In the genomic region with DNA sequence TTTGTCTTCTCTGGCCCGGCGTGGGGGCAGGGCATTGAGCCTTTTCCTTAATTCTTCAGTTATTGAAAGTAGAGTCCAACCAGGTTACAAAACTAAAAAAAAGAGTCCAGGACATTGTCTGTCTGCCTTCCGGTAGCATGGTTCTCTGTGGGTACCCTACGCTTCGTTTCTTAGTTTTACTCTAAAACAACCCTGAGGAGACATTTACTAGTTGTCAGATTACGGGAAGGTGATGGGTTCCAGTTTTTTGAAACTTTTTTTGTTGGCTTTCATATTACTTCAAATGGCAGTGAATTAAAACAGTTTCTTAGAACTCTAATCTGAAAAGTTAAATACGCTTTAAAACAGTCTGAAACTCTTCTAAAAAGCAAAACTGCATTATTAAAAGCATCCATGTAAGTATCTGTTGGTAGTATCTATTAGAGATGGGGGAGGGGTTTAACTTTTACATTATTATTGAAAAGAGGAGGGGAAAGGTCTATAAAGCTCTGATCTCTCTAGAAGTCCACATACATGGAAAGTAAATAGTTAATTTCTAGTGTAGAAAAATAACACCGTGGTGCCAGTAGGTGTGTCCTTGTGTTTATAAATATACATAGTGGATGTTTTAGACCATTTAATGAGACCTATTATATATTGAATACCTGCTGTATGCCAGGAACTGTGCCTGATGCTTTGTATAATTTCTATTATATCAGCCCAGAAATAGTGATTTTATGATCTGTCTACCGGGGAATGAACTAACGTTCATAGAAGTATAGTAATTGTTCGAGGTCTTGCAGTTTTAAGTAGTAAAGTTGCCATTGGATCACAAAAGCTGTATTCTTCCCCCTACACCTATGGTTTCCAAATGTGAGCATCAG, we compare ENCODE assay signal across 8 cellular contexts.
A peak's percentile ranks its signal among the peaks of the same experiment; 100 is the strongest.
DNase-seq lines count a peak whose midpoint lies in the region; ATAC-seq and TF ChIP-seq lines count a peak whose summit lies in the region.

No MANE protein-coding gene starts in this region.

- H3K4me3 ChIP-seq in choroid plexus epithelial cell (ENCODE audit: low read depth, low read length), result peak overlapping the region; percentile 91

- TF ChIP-seq CTCF in choroid plexus epithelial cell (conservative IDR thresholded peaks at IDR 0.05; ENCODE audit: low read depth, low read length), result no peak

- ATAC-seq in HG02759 (IDR thresholded peaks at IDR 0.05; ENCODE audit: unreplicated experiment), result no peak

- peak; percentile 79 for DNase-seq in DMS79 treated with DMSO at 0.1 percent for 48 hours (lab: John Stamatoyannopoulos, UW)
- DNase-seq in DMS79 (lab: John Stamatoyannopoulos, UW), result no peak
- peak; percentile 35 for DNase-seq in NCI-H82 treated with DMSO at 0.1 percent for 48 hours (lab: John Stamatoyannopoulos, UW; ENCODE audit: unreplicated experiment)
- DNase-seq in choroid plexus epithelial cell (ENCODE audit: low read depth), result peak; percentile 41
- DNase-seq in midbrain (lab: John Stamatoyannopoulos, UW), result peak; percentile 53
- no peak for DNase-seq in stimulated activated CD4-positive, alpha-beta T cell treated with anti-CD3 and anti-CD28 coated beads, Interleukin-15, amount 100 ng/mL, for 24 hours
- DNase-seq in NCI-H187 treated with DMSO at 0.1 percent for 48 hours (lab: John Stamatoyannopoulos, UW), result no peak

Comparison
In these comparisons a context has a peak if more than half of its experiments do, and no peak if none do; other contexts are left out.
1. DNase-seq: peak in DMS79 treated with DMSO at 0.1 percent for 48 hours (single experiment), NCI-H82 treated with DMSO at 0.1 percent for 48 hours (single experiment), choroid plexus epithelial cell (single experiment) and midbrain (single experiment); none in DMS79 (single experiment), stimulated activated CD4-positive, alpha-beta T cell treated with anti-CD3 and anti-CD28 coated beads, Interleukin-15, amount 100 ng/mL, for 24 hours (single experiment) and NCI-H187 treated with DMSO at 0.1 percent for 48 hours (single experiment).